ENCODE assay signal across 12 cellular contexts in the genomic region with DNA sequence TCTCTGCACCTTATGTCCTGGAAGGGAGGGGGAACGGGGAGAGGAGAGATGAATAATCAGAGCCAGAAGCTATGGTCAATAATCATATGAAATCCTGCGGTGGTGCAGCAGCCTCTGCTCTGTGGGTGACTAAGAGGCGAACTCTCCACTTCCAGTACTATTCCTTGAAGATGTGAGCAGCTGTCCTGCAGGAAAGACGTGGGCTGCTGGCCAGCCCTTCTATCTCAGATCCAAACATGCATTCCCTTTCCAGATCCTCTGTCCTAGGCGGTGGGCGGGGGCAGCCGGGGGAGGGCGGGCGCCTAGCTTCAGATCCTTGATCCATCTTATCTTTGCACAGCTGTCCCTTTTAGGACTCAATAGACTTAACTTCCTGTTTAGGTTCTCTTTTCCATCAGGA. TPM values are rescaled to one million over a fixed set of nuclear protein-coding genes. Genes with fewer than 3 reads are reported as not detected.
DNase-seq lines count a peak whose midpoint lies in the region; ATAC-seq lines count a peak whose summit lies in the region.
"Had no signal": no experiment of that assay in that cellular context is flagged by ENCODE, and none has a peak within 500 bp of the region (broad histone marks: within the 10 kb centered on the region; RNA-seq: fewer than 3 reads in every experiment).

No MANE protein-coding gene starts in this region.

- no peak overlapping the region for H3K4me3 ChIP-seq in SJCRH30
- no peak overlapping the region for H3K4me3 ChIP-seq in rectal smooth muscle tissue (ENCODE audit: low read length)

- DNase-seq in GM04503 (ENCODE audit: low read depth) = peak; percentile 17
- DNase-seq in SJCRH30 = peak; percentile 80 to 81
- DNase-seq in Right ventricle myocardium superior = peak; percentile 72
- no peak for DNase-seq in NCI-H2171 treated with DMSO at 0.1 percent for 48 hours (lab: John Stamatoyannopoulos, UW)
- no peak for DNase-seq in dedifferentiated amniotic fluid mesenchymal stem cell (ENCODE audit: extremely low spot score)
- DNase-seq: activated CD4-positive, alpha-beta T cell treated with anti-CD3 and anti-CD28 coated beads for 1 hour; NCI-H1417 treated with DMSO at 0.1 percent for 48 hours had no signal

- ATAC-seq in Right ventricle myocardium superior (ENCODE audit: poor library complexity) (peak; percentile 83), HG03521 (IDR thresholded peaks at IDR 0.05; ENCODE audit: unreplicated experiment) (no peak), GM18502 (IDR thresholded peaks at IDR 0.05; ENCODE audit: poor library complexity, unreplicated experiment) (no peak)

- H3K9me3 ChIP-seq in SJCRH30 (replicated peaks) = no peaks in the 10 kb centered on the region

- H3K4me1 ChIP-seq in SJCRH30 (peaks cover 9% of the 10 kb centered on the region; the same call in 1 of the 2 replicates), rectal smooth muscle tissue (ENCODE audit: control insufficient read depth, insufficient read depth, low read length) (no peaks in the 10 kb centered on the region)

- H3K36me3 ChIP-seq in SJCRH30 = no peaks in the 10 kb centered on the region
- H3K36me3 ChIP-seq in rectal smooth muscle tissue (ENCODE audit: control insufficient read depth, insufficient read depth, low read length) = no peaks in the 10 kb centered on the region

- intact Hi-C loops in Right ventricle myocardium superior (cut with DNase I) = no loop called here

- H3K9ac ChIP-seq in rectal smooth muscle tissue (ENCODE audit: low read length) = no peak overlapping the region

- H3K27me3 ChIP-seq in SJCRH30 (no peaks in the 10 kb centered on the region; the same call in 1 of the 2 replicates), rectal smooth muscle tissue (ENCODE audit: control insufficient read depth, insufficient read depth, low read length) (no peaks in the 10 kb centered on the region)

- H3K27ac ChIP-seq in SJCRH30 (peak overlapping the region; percentile 42; the same call in 1 of the 2 replicates), rectal smooth muscle tissue (ENCODE audit: low read depth, low read length) (peak overlapping the region; percentile 63)

RNA-seq across cellular contexts. Expression of a gene that starts 34.5 kb away (rescaled TPM):
- not detected in 2 replicates for total RNA-seq in SJCRH30 (2014; rRNA removed; shearing (Covaris generic))
- total RNA-seq in Right ventricle myocardium superior = 1.6 TPM
- total RNA-seq: pulmonary artery endothelial cell, subcutaneous adipose tissue had no signal

Comparison
In these comparisons a context has a peak if more than half of its experiments do, and no peak if none do; other contexts are left out.
1. DNase-seq: peak in GM04503 (single experiment), SJCRH30 (2 of 2) and Right ventricle myocardium superior (single experiment); none in NCI-H2171 treated with DMSO at 0.1 percent for 48 hours (single experiment) and dedifferentiated amniotic fluid mesenchymal stem cell (single experiment).